8 cellular contexts compared by ENCODE assay signal in genomic region chr2:175309799-175310198, GRCh38.
A peak's percentile ranks its signal among the peaks of the same experiment; 100 is the strongest.
DNase-seq lines count a peak whose midpoint lies in the region; ATAC-seq lines count a peak whose summit lies in the region.

No MANE protein-coding gene starts in this region.

- no peaks in the 10 kb centered on the region for H3K4me1 Mint-ChIP-seq in activated CD4-positive, alpha-beta memory T cell treated with anti-CD3 and anti-CD28 coated beads for 36 hours (ENCODE audit: low read depth)
- H3K4me1 Mint-ChIP-seq in activated CD4-positive, alpha-beta memory T cell treated with anti-CD3 and anti-CD28 coated beads, Interleukin-2, amount 10 ng/mL, durations not matched to agents 7 days and 5 days, result no peaks in the 10 kb centered on the region

- intact Hi-C loops in activated CD4-positive, alpha-beta memory T cell treated with anti-CD3 and anti-CD28 coated beads for 36 hours (cut with micrococcal nuclease), result no loop called here
- intact Hi-C loops in posterior vena cava (cut with DNase I), result no loop called here

- H3K9me3 Mint-ChIP-seq in activated CD4-positive, alpha-beta memory T cell treated with anti-CD3 and anti-CD28 coated beads for 36 hours, result no peaks in the 10 kb centered on the region
- no peaks in the 10 kb centered on the region for H3K9me3 Mint-ChIP-seq in activated CD4-positive, alpha-beta memory T cell treated with anti-CD3 and anti-CD28 coated beads, Interleukin-2, amount 10 ng/mL, durations not matched to agents 7 days and 5 days

- peaks cover 20% of the 10 kb centered on the region for H3K27me3 Mint-ChIP-seq in activated CD4-positive, alpha-beta memory T cell treated with anti-CD3 and anti-CD28 coated beads for 36 hours
- peaks cover 28% of the 10 kb centered on the region for H3K27me3 Mint-ChIP-seq in activated CD4-positive, alpha-beta memory T cell treated with anti-CD3 and anti-CD28 coated beads, Interleukin-2, amount 10 ng/mL, durations not matched to agents 7 days and 5 days

- POLR2A ChIA-PET in activated CD4-positive, alpha-beta memory T cell treated with anti-CD3 and anti-CD28 coated beads for 36 hours (lab: Charles Lee), result no interaction called here
- POLR2A ChIA-PET in activated CD4-positive, alpha-beta memory T cell treated with anti-CD3 and anti-CD28 coated beads, Interleukin-2, amount 10 ng/mL, durations not matched to agents 7 days and 5 days (lab: Charles Lee), result no interaction called here

- no peak overlapping the region for H3K4me3 Mint-ChIP-seq in activated CD4-positive, alpha-beta memory T cell treated with anti-CD3 and anti-CD28 coated beads for 36 hours
- H3K4me3 Mint-ChIP-seq in activated CD4-positive, alpha-beta memory T cell treated with anti-CD3 and anti-CD28 coated beads, Interleukin-2, amount 10 ng/mL, durations not matched to agents 7 days and 5 days, result no peak overlapping the region

- no peak overlapping the region for H3K27ac Mint-ChIP-seq in activated CD4-positive, alpha-beta memory T cell treated with anti-CD3 and anti-CD28 coated beads for 36 hours
- no peak overlapping the region for H3K27ac Mint-ChIP-seq in activated CD4-positive, alpha-beta memory T cell treated with anti-CD3 and anti-CD28 coated beads, Interleukin-2, amount 10 ng/mL, durations not matched to agents 7 days and 5 days

- no peak for ATAC-seq in HG02678 (IDR thresholded peaks at IDR 0.05; ENCODE audit: unreplicated experiment)

- in situ Hi-C loops in KBM-7 (cut with MboI; ENCODE audit: low pct_unique_long_range_greater_than_20kb, low sequenced_read_pairs), result no loop called here

- CTCF ChIA-PET in activated CD4-positive, alpha-beta memory T cell treated with anti-CD3 and anti-CD28 coated beads for 36 hours (lab: Charles Lee), result no interaction called here
- CTCF ChIA-PET in activated CD4-positive, alpha-beta memory T cell treated with anti-CD3 and anti-CD28 coated beads, Interleukin-2, amount 10 ng/mL, durations not matched to agents 7 days and 5 days (lab: Charles Lee), result interaction anchor here (0.7 kb wide), 1 partner anchor 412 kb away, joined by 5 read pairs; no protein-coding TSS in a partner anchor

- H3K36me3 Mint-ChIP-seq in activated CD4-positive, alpha-beta memory T cell treated with anti-CD3 and anti-CD28 coated beads for 36 hours, result no peaks in the 10 kb centered on the region
- H3K36me3 Mint-ChIP-seq in activated CD4-positive, alpha-beta memory T cell treated with anti-CD3 and anti-CD28 coated beads, Interleukin-2, amount 10 ng/mL, durations not matched to agents 7 days and 5 days (ENCODE audit: low read depth), result no peaks in the 10 kb centered on the region

- peak; percentile 24 for DNase-seq in activated CD4-positive, alpha-beta memory T cell treated with anti-CD3 and anti-CD28 coated beads for 36 hours
- DNase-seq in activated CD4-positive, alpha-beta memory T cell treated with anti-CD3 and anti-CD28 coated beads, Interleukin-2, amount 10 ng/mL, durations not matched to agents 7 days and 5 days, result no peak
- DNase-seq in KBM-7 (peak; percentile 36), RKO (ENCODE audit: low spot score) (peak; percentile 45), glomerular visceral epithelial cell (ENCODE audit: extremely low spot score) (peak; percentile 8), NCI-H187 (lab: John Stamatoyannopoulos, UW) (no peak), posterior vena cava (ENCODE audit: low spot score) (no peak)

Comparison
In these comparisons a context has a peak if more than half of its experiments do, and no peak if none do; other contexts are left out.
1. DNase-seq: peak in activated CD4-positive, alpha-beta memory T cell treated with anti-CD3 and anti-CD28 coated beads for 36 hours (single experiment), KBM-7 (single experiment), RKO (single experiment) and glomerular visceral epithelial cell (single experiment); none in activated CD4-positive, alpha-beta memory T cell treated with anti-CD3 and anti-CD28 coated beads, Interleukin-2, amount 10 ng/mL, durations not matched to agents 7 days and 5 days (single experiment), NCI-H187 (0 of 2) and posterior vena cava (single experiment).